In the genomic region with DNA sequence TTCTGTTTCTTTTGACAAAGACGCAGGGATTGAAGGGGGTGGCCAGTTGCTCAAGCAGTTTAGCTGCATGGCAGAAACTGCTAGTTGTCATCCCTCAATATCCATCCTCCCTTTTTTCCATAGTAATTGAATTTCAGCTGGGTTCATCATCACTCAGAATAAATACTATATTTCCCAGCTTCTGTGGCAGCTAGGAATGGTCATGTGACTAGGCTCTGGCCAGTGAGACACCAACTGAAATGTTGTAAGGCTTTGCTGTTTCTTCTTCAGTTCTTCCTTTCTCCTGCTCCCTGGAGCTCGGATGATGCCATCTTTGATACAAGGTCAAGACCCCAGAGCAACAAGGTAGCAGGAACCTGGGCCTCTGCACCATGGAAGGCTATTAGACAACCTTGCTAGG, we compare ENCODE assay signal across 22 cellular contexts.
"Had no signal": no experiment of that assay in that cellular context is flagged by ENCODE, and none has a peak within 500 bp of the region (broad histone marks: within the 10 kb centered on the region; RNA-seq: fewer than 3 reads in every experiment).

No MANE protein-coding gene starts in this region.

- H3K27ac ChIP-seq: SK-N-MC, WERI-Rb-1 had no signal

- H3K36me3 ChIP-seq: WERI-Rb-1 had no signal

- ATAC-seq: activated CD4-positive, alpha-beta T cell treated with anti-CD3 and anti-CD28 coated beads for 36 hours; Panc1; Right ventricle myocardium inferior had no signal

- H3K4me3 ChIP-seq: SK-N-MC had no signal

- DNase-seq: activated CD4-positive, alpha-beta memory T cell treated with anti-CD3 and anti-CD28 coated beads, Interleukin-2, amount 10 ng/mL, durations not matched to agents 7 days and 5 days; activated CD4-positive, alpha-beta T cell treated with anti-CD3 and anti-CD28 coated beads for 36 hours; activated CD4-positive, alpha-beta T cell treated with anti-CD3 and anti-CD28 coated beads, Interleukin-2, amount 50 U/mL, for 1 hour; activated CD8-positive, alpha-beta memory T cell treated with anti-CD3 and anti-CD28 coated beads, Interleukin-2, amount 50 U/mL, for 48 hours; activated naive CD4-positive, alpha-beta T cell treated with anti-CD3 and anti-CD28 coated beads, Interleukin-2, amount 50 U/mL, for 16 hours; activated naive CD8-positive, alpha-beta T cell treated with anti-CD3 and anti-CD28 coated beads, Interleukin-2, amount 10 ng/mL, durations not matched to agents 7 days and 5 days; activated T-cell treated with anti-CD3 and anti-CD28 coated beads, Interleukin-2, amount 50 U/mL, for 1 hour; Kasumi-1; KBM-7; NCI-H1048; NCI-H146; NCI-H1930; NCI-H2171 treated with DMSO at 0.1 percent for 48 hours; NCI-H226; NCI-H526; NCI-H82; RPMI8226; T-helper 1 cell; WERI-Rb-1 had no signal
